In the genomic region with DNA sequence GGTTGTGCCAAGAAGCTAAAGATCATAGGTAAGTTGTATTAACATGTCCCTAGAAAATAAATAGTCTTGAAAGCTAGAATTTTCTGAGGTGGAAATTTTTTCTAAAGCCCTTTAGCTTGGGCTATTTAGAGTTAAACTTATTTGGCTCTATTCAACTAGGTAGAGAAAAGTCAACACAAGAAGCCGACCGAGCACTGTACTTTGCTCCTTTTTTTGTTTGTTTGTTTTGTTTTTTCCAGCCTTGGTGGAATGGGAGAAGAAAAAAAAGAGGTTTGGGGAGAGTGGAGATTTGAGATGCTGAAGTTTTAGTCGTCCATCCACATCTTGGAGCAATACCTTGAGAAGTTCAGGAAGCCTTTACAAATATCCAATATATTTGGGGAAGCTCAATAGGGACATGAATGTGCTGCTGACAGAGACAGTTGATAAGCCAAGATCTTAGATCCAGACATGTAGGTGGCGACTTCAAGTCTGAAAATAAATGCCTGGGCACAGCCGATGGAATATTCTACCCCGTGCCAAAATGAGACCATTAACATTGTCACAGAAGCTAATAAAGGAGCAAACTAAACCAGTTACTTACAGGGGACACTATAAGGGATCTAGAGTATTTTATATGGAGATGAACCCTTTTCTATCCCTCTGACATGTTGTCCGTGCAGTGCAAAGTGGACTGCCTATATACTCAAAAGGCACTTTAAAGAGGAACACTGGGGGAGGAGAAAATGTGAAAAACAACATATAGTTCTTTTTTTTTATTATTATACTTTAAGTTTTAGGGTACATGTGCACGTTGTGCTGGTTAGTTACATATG, we compare ENCODE assay signal across 18 cellular contexts.
"Had no signal": no experiment of that assay in that cellular context is flagged by ENCODE, and none has a peak within 500 bp of the region (broad histone marks: within the 10 kb centered on the region; RNA-seq: fewer than 3 reads in every experiment).

No MANE protein-coding gene starts in this region.

- H3K4me3 ChIP-seq: esophagus muscularis mucosa, psoas muscle, thoracic aorta, transverse colon had no signal

- H3K4me1 ChIP-seq: parathyroid adenoma, psoas muscle, transverse colon had no signal

- H3K27ac ChIP-seq: epithelial cell of prostate, esophagus muscularis mucosa, parathyroid adenoma, psoas muscle, thoracic aorta, transverse colon had no signal

- DNase-seq: cerebellar nuclear complex; effector memory CD8-positive, alpha-beta T cell; immature natural killer cell; mesendoderm; naive B cell; occipital lobe; psoas muscle; retina; small intestine; stimulated activated CD4-positive, alpha-beta T cell treated with anti-CD3 and anti-CD28 coated beads, Interleukin-12 subunit alpha, Interleukin-12 subunit beta, amount 100 ng/mL, for 4 hours; stimulated activated naive CD4-positive, alpha-beta T cell; stomach; substantia nigra; transverse colon had no signal

- H3K9ac ChIP-seq: parathyroid adenoma had no signal

- H3K27me3 ChIP-seq: esophagus muscularis mucosa, stomach, transverse colon had no signal

- FAIRE-seq: small intestine had no signal

- H3K9me3 ChIP-seq: esophagus muscularis mucosa, psoas muscle, stomach, thoracic aorta, transverse colon had no signal

- ATAC-seq: effector memory CD8-positive, alpha-beta T cell; psoas muscle had no signal

- H3K36me3 ChIP-seq: esophagus muscularis mucosa, stomach, thoracic aorta, transverse colon had no signal
